1 cellular context compared by ENCODE assay signal in genomic region chr3:121942116-121942786, GRCh38.
TF ChIP-seq lines count a peak whose summit lies in the region.

No MANE protein-coding gene starts in this region.

TF ChIP-seq in GM23338, 12 proteins besides CTCF, POLR2A, EP300 and RAD21 (continued from another document):
- TF ChIP-seq ZNF462 (CRISPR knock-in tag; IDR thresholded peaks at IDR 0.05), result no peak
- no peak for TF ChIP-seq POLR2AphosphoS5 (IDR thresholded peaks at IDR 0.05; ENCODE audit: low read depth)
- TF ChIP-seq, protein P1, sequence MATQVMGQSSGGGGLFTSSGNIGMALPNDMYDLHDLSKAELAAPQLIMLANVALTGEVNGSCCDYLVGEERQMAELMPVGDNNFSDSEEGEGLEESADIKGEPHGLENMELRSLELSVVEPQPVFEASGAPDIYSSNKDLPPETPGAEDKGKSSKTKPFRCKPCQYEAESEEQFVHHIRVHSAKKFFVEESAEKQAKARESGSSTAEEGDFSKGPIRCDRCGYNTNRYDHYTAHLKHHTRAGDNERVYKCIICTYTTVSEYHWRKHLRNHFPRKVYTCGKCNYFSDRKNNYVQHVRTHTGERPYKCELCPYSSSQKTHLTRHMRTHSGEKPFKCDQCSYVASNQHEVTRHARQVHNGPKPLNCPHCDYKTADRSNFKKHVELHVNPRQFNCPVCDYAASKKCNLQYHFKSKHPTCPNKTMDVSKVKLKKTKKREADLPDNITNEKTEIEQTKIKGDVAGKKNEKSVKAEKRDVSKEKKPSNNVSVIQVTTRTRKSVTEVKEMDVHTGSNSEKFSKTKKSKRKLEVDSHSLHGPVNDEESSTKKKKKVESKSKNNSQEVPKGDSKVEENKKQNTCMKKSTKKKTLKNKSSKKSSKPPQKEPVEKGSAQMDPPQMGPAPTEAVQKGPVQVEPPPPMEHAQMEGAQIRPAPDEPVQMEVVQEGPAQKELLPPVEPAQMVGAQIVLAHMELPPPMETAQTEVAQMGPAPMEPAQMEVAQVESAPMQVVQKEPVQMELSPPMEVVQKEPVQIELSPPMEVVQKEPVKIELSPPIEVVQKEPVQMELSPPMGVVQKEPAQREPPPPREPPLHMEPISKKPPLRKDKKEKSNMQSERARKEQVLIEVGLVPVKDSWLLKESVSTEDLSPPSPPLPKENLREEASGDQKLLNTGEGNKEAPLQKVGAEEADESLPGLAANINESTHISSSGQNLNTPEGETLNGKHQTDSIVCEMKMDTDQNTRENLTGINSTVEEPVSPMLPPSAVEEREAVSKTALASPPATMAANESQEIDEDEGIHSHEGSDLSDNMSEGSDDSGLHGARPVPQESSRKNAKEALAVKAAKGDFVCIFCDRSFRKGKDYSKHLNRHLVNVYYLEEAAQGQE (IDR thresholded peaks at IDR 0.05; ENCODE audit: unreplicated experiment), result no peak
- no peak for TF ChIP-seq STAT1 (IDR thresholded peaks at IDR 0.05; ENCODE audit: unreplicated experiment)
